In genomic region chr17:65917560-65917959, GRCh38 we compare ENCODE assay signal across 21 cellular contexts.
"Had no signal": no experiment of that assay in that cellular context is flagged by ENCODE, and none has a peak within 500 bp of the region (broad histone marks: within the 10 kb centered on the region; RNA-seq: fewer than 3 reads in every experiment).

No MANE protein-coding gene starts in this region.

- H3K36me3 ChIP-seq: MG63 had no signal

- H3K9me3 ChIP-seq: MG63 had no signal

- H3K4me1 ChIP-seq: SJCRH30 had no signal

- H3K27me3 ChIP-seq: MG63, SJCRH30 had no signal

- DNase-seq: IMR-90, Karpas-422, KG1, MG63, NCI-H1092, NCI-H1105 treated with DMSO at 0.1 percent for 48 hours, NCI-H1417 treated with DMSO at 0.1 percent for 48 hours, NCI-H146, NCI-H1694 treated with DMSO at 0.1 percent for 48 hours, NCI-H1930, NCI-H2081, NCI-H2107, NCI-H2227 treated with DMSO at 0.1 percent for 48 hours, NCI-H524, NCI-H526 treated with DMSO at 0.1 percent for 48 hours, NCI-H748 treated with DMSO at 0.1 percent for 48 hours, SHP77 treated with DMSO at 0.1 percent for 48 hours, SJCRH30 had no signal

- FAIRE-seq: HepG2, RCC 7860 had no signal

- H3K27ac ChIP-seq: RWPE1, SJCRH30 had no signal

- H3K4me3 ChIP-seq: MG63, SJCRH30 had no signal
